In genomic region chr6:3284436-3284876, GRCh38 we compare ENCODE assay signal across 17 cellular contexts. TPM values are rescaled to one million over a fixed set of nuclear protein-coding genes. Genes with fewer than 3 reads are reported as not detected.
A peak's percentile ranks its signal among the peaks of the same experiment; 100 is the strongest.
DNase-seq lines count a peak whose midpoint lies in the region; ATAC-seq and TF ChIP-seq lines count a peak whose summit lies in the region.
"Had no signal": no experiment of that assay in that cellular context is flagged by ENCODE, and none has a peak within 500 bp of the region (broad histone marks: within the 10 kb centered on the region; RNA-seq: fewer than 3 reads in every experiment).

No MANE protein-coding gene starts in this region.

- TF ChIP-seq CTCF in natural killer cell (IDR thresholded peaks at IDR 0.05), result no peak
- no peak for TF ChIP-seq CTCF in nephron progenitor cell (IDR thresholded peaks at IDR 0.05)
- no peak for TF ChIP-seq CTCF in foreskin fibroblast (IDR thresholded peaks at IDR 0.05; ENCODE audit: low read depth, low read length)

- peak; percentile 55 for DNase-seq in natural killer cell treated with Interleukin-12 subunit alpha and Interleukin-12 subunit beta and Interleukin-15 and Interleukin-18, amount 100 ng/mL, for 72 hours (ENCODE audit: low spot score)
- DNase-seq in natural killer cell, result no peak
- peak in 41 of 56 donors; percentile 9 to 81 (median 35) for DNase-seq in amygdala (lab: John Stamatoyannopoulos, UW)
- no peak for DNase-seq in nephron progenitor cell
- DNase-seq in SJCRH30, result no peak
- DNase-seq in foreskin fibroblast, result no peak
- DNase-seq in iPS-NIHi7 (ENCODE audit: extremely low spot score), result no peak
- DNase-seq: activated B cell treated with CpG ODN at 0.5 μM for 24 hours; activated naive CD8-positive, alpha-beta T cell treated with anti-CD3 and anti-CD28 coated beads, Interleukin-2, amount 50 U/mL, for 24 hours; GF-D8 had no signal

- no peak overlapping the region for H3K27ac Mint-ChIP-seq in natural killer cell treated with Interleukin-12 subunit alpha and Interleukin-12 subunit beta and Interleukin-15 and Interleukin-18, amount 100 ng/mL, for 72 hours
- H3K27ac Mint-ChIP-seq in natural killer cell (no peak overlapping the region), nephron progenitor cell (peak overlapping the region; percentile 29)
- H3K27ac Mint-ChIP-seq: activated B cell treated with CpG ODN at 0.5 μM for 24 hours; activated naive CD8-positive, alpha-beta T cell treated with anti-CD3 and anti-CD28 coated beads, Interleukin-2, amount 50 U/mL, for 24 hours; memory B cell had no signal

- ATAC-seq in natural killer cell treated with Interleukin-12 subunit alpha and Interleukin-12 subunit beta and Interleukin-15 and Interleukin-18, amount 100 ng/mL, for 72 hours, result no peak
- no peak for ATAC-seq in natural killer cell
- no peak for ATAC-seq in HG03460 (IDR thresholded peaks at IDR 0.05; ENCODE audit: unreplicated experiment)
- ATAC-seq: activated naive CD8-positive, alpha-beta T cell treated with anti-CD3 and anti-CD28 coated beads, Interleukin-2, amount 50 U/mL, for 24 hours; HCT116 had no signal

- no peaks in the 10 kb centered on the region for H3K9me3 ChIP-seq in SJCRH30 (replicated peaks)
- H3K9me3 ChIP-seq: BLaER1 treated with 17β-estradiol and CSF1 and Interleukin-3, amounts not matched to agents 10 nM and 100 nM had no signal

- H3K9me3 Mint-ChIP-seq in natural killer cell treated with Interleukin-12 subunit alpha and Interleukin-12 subunit beta and Interleukin-15 and Interleukin-18, amount 100 ng/mL, for 72 hours, result no peaks in the 10 kb centered on the region
- no peaks in the 10 kb centered on the region for H3K9me3 Mint-ChIP-seq in natural killer cell
- no peaks in the 10 kb centered on the region for H3K9me3 Mint-ChIP-seq in nephron progenitor cell
- H3K9me3 Mint-ChIP-seq: activated B cell treated with CpG ODN at 0.5 μM for 24 hours; activated naive CD8-positive, alpha-beta T cell treated with anti-CD3 and anti-CD28 coated beads, Interleukin-2, amount 50 U/mL, for 24 hours; memory B cell had no signal

- no peaks in the 10 kb centered on the region for H3K36me3 ChIP-seq in SJCRH30

- no peaks in the 10 kb centered on the region for H3K4me1 ChIP-seq in SJCRH30

- no peak overlapping the region for H3K4me3 Mint-ChIP-seq in natural killer cell treated with Interleukin-12 subunit alpha and Interleukin-12 subunit beta and Interleukin-15 and Interleukin-18, amount 100 ng/mL, for 72 hours
- no peak overlapping the region for H3K4me3 Mint-ChIP-seq in natural killer cell
- H3K4me3 Mint-ChIP-seq in nephron progenitor cell, result no peak overlapping the region
- H3K4me3 Mint-ChIP-seq: activated B cell treated with CpG ODN at 0.5 μM for 24 hours; activated naive CD8-positive, alpha-beta T cell treated with anti-CD3 and anti-CD28 coated beads, Interleukin-2, amount 50 U/mL, for 24 hours; memory B cell had no signal

- H3K27me3 ChIP-seq in SJCRH30, result no peaks in the 10 kb centered on the region
- H3K27me3 ChIP-seq: BLaER1 treated with 17β-estradiol and CSF1 and Interleukin-3, amounts not matched to agents 10 nM and 100 nM had no signal

- H3K27me3 Mint-ChIP-seq in natural killer cell treated with Interleukin-12 subunit alpha and Interleukin-12 subunit beta and Interleukin-15 and Interleukin-18, amount 100 ng/mL, for 72 hours, result no peaks in the 10 kb centered on the region
- no peaks in the 10 kb centered on the region for H3K27me3 Mint-ChIP-seq in natural killer cell (ENCODE audit: low read depth in 2 of 2)
- H3K27me3 Mint-ChIP-seq in nephron progenitor cell (ENCODE audit: low read depth, poor library complexity), result no peaks in the 10 kb centered on the region
- H3K27me3 Mint-ChIP-seq: activated B cell treated with CpG ODN at 0.5 μM for 24 hours; activated naive CD8-positive, alpha-beta T cell treated with anti-CD3 and anti-CD28 coated beads, Interleukin-2, amount 50 U/mL, for 24 hours; memory B cell had no signal

- H3K27ac ChIP-seq in SJCRH30, result no peak overlapping the region
- H3K27ac ChIP-seq: BLaER1 treated with 17β-estradiol and CSF1 and Interleukin-3, amounts not matched to agents 10 nM and 100 nM; coronary artery; parathyroid adenoma; SK-N-MC had no signal

- peaks cover 0 to 2% of the 10 kb centered on the region in 2 donors for H3K4me1 Mint-ChIP-seq in natural killer cell treated with Interleukin-12 subunit alpha and Interleukin-12 subunit beta and Interleukin-15 and Interleukin-18, amount 100 ng/mL, for 72 hours (ENCODE audit: low read depth in 2 of 2)
- H3K4me1 Mint-ChIP-seq in natural killer cell, result peaks cover 0 to 3% of the 10 kb centered on the region in 2 donors
- peaks cover 50% of the 10 kb centered on the region for H3K4me1 Mint-ChIP-seq in nephron progenitor cell
- H3K4me1 Mint-ChIP-seq: activated naive CD8-positive, alpha-beta T cell treated with anti-CD3 and anti-CD28 coated beads, Interleukin-2, amount 50 U/mL, for 24 hours; memory B cell had no signal

- H3K4me3 ChIP-seq in SJCRH30 (no peak overlapping the region), foreskin fibroblast (ENCODE audit: low read depth in 1 of 2, low read length in 2 of 2) (no peak overlapping the region)
- H3K4me3 ChIP-seq: BLaER1 treated with 17β-estradiol and CSF1 and Interleukin-3, amounts not matched to agents 10 nM and 100 nM; coronary artery; SK-N-MC had no signal

- no peaks in the 10 kb centered on the region for H3K36me3 Mint-ChIP-seq in natural killer cell treated with Interleukin-12 subunit alpha and Interleukin-12 subunit beta and Interleukin-15 and Interleukin-18, amount 100 ng/mL, for 72 hours
- H3K36me3 Mint-ChIP-seq in natural killer cell, result no peaks in the 10 kb centered on the region
- H3K36me3 Mint-ChIP-seq in nephron progenitor cell (ENCODE audit: low read depth), result peaks cover 67% of the 10 kb centered on the region
- H3K36me3 Mint-ChIP-seq: memory B cell had no signal

- intact Hi-C loops in natural killer cell (cut with micrococcal nuclease), result no loop called here

RNA-seq across cellular contexts. Expression of gene PSMG4, which starts 25.7 kb away (rescaled TPM):
- 10 to 100 TPM; 16.4 to 25.2 TPM for total RNA-seq in natural killer cell treated with Interleukin-12 subunit alpha and Interleukin-12 subunit beta and Interleukin-15 and Interleukin-18, amount 100 ng/mL, for 72 hours
- total RNA-seq in natural killer cell, result 10 to 100 TPM in 2 of 3 donors, 1 to 10 TPM in 1; 8.3 to 15.3 (median 11.3) TPM
- 10.1 and 11.0 TPM in 2 replicates for total RNA-seq in SJCRH30 (2014; rRNA removed; shearing (Covaris generic))

RNA-seq across cellular contexts. Expression of gene TUBB2B, which starts 57.0 kb away (rescaled TPM):
- not detected for total RNA-seq in natural killer cell treated with Interleukin-12 subunit alpha and Interleukin-12 subunit beta and Interleukin-15 and Interleukin-18, amount 100 ng/mL, for 72 hours
- total RNA-seq in natural killer cell, result under 1 TPM in 2 of 3 donors, not detected in 1; 0.66 to 0.75 TPM
- total RNA-seq in SJCRH30 (2014; rRNA removed; shearing (Covaris generic)), result 54.1 and 57.9 TPM in 2 replicates
- total RNA-seq: activated B cell treated with CpG ODN at 0.5 μM for 24 hours had no signal

Comparison
In these comparisons a context has a peak if more than half of its experiments do, and no peak if none do; other contexts are left out.
1. DNase-seq: peak in natural killer cell treated with Interleukin-12 subunit alpha and Interleukin-12 subunit beta and Interleukin-15 and Interleukin-18, amount 100 ng/mL, for 72 hours (single experiment) and amygdala (41 of 56); none in natural killer cell (single experiment), nephron progenitor cell (single experiment), SJCRH30 (0 of 2), foreskin fibroblast (0 of 2) and iPS-NIHi7 (single experiment).
2. RNA of gene TUBB2B, which starts 57.0 kb away (total RNA-seq): 54.1 to 57.9 TPM in SJCRH30; 0.66 to 0.75 TPM in natural killer cell and not detected in natural killer cell treated with Interleukin-12 subunit alpha and Interleukin-12 subunit beta and Interleukin-15 and Interleukin-18, amount 100 ng/mL, for 72 hours; every median in the first group is over 10 times any median in the second.